In genomic region chr11:65134240-65134951, GRCh38 we compare ENCODE assay signal across 1 cellular context.
A peak's percentile ranks its signal among the peaks of the same experiment; 100 is the strongest.
TF ChIP-seq lines count a peak whose summit lies in the region.

SYVN1 (minus strand) TSS chr11:65134519; CDS start chr11:65133601, 918 bp downstream.

TF ChIP-seq in HepG2, 621 proteins besides CTCF, POLR2A, EP300 and RAD21 (continued from another document and continues in another):
- TF ChIP-seq ARID3A (IDR thresholded peaks at IDR 0.05; ENCODE audit: low read depth, low read length) (0 out of 2 replicates have a peak, but pooled peaks have one; percentile 50), ZNF546 (CRISPR knock-in tag; conservative IDR thresholded peaks at IDR 0.05) (no peak), DMAP1 (CRISPR knock-in tag; IDR thresholded peaks at IDR 0.05) (peak; percentile 98), ATF7 (IDR thresholded peaks at IDR 0.05) (peak; percentile 71; the same call in 1 of the 2 replicates), ATF7 (CRISPR knock-in tag; IDR thresholded peaks at IDR 0.05) (no peak), ZHX1 (CRISPR knock-in tag; IDR thresholded peaks at IDR 0.05; ENCODE audit: low read depth) (peak; percentile 61; the same call in 1 of the 2 replicates), MYNN (CRISPR knock-in tag; IDR thresholded peaks at IDR 0.05; ENCODE audit: low read depth) (no peak), GATAD2A (CRISPR knock-in tag; IDR thresholded peaks at IDR 0.05) (peak; percentile 50), MIER3 (CRISPR knock-in tag; IDR thresholded peaks at IDR 0.05; ENCODE audit: borderline replicate concordance) (peak; percentile 16; the same call in 1 of the 2 replicates), IRX3 (CRISPR knock-in tag; IDR thresholded peaks at IDR 0.05; ENCODE audit: borderline replicate concordance, low read depth) (no peak), CENPX (CRISPR knock-in tag; IDR thresholded peaks at IDR 0.05) (no peak), ZSCAN22 (CRISPR knock-in tag; IDR thresholded peaks at IDR 0.05) (no peak), ZFP62 (CRISPR knock-in tag; IDR thresholded peaks at IDR 0.05) (peak; percentile 83; the same call in 1 of the 2 replicates), SP2 (CRISPR knock-in tag; IDR thresholded peaks at IDR 0.05) (no peak), KLF15 (CRISPR knock-in tag; IDR thresholded peaks at IDR 0.05; ENCODE audit: borderline replicate concordance) (no peak), FOXO1 (CRISPR knock-in tag; IDR thresholded peaks at IDR 0.05) (peak; percentile 39), NR3C1 (CRISPR knock-in tag; IDR thresholded peaks at IDR 0.05) (no peak), THAP11 (CRISPR knock-in tag; IDR thresholded peaks at IDR 0.05) (peak; percentile 87), MAX (IDR thresholded peaks at IDR 0.05) (peak; percentile 83), RELA (CRISPR knock-in tag; IDR thresholded peaks at IDR 0.05) (no peak), ZNF790 (CRISPR knock-in tag; IDR thresholded peaks at IDR 0.05; ENCODE audit: borderline replicate concordance) (no peak), ZNF629 (CRISPR knock-in tag; conservative IDR thresholded peaks at IDR 0.05) (0 out of 2 replicates have a peak, but pooled peaks have one; percentile 16), ZFY (CRISPR knock-in tag; IDR thresholded peaks at IDR 0.05) (peak; percentile 92), ZNF557 (CRISPR knock-in tag; IDR thresholded peaks at IDR 0.05) (no peak), ZBTB42 (CRISPR knock-in tag; IDR thresholded peaks at IDR 0.05) (no peak), SNAPC2 (CRISPR knock-in tag; IDR thresholded peaks at IDR 0.05) (no peak), ZNF124 (CRISPR knock-in tag; IDR thresholded peaks at IDR 0.05) (peak; percentile 42; the same call in 1 of the 2 replicates), HOXA5 (CRISPR knock-in tag; IDR thresholded peaks at IDR 0.05) (no peak; the same call in 1 of the 2 replicates), KDM3A (CRISPR knock-in tag; IDR thresholded peaks at IDR 0.05; ENCODE audit: low read depth) (no peak; the same call in none of the 2 replicates)
- TF ChIP-seq, protein P1, sequence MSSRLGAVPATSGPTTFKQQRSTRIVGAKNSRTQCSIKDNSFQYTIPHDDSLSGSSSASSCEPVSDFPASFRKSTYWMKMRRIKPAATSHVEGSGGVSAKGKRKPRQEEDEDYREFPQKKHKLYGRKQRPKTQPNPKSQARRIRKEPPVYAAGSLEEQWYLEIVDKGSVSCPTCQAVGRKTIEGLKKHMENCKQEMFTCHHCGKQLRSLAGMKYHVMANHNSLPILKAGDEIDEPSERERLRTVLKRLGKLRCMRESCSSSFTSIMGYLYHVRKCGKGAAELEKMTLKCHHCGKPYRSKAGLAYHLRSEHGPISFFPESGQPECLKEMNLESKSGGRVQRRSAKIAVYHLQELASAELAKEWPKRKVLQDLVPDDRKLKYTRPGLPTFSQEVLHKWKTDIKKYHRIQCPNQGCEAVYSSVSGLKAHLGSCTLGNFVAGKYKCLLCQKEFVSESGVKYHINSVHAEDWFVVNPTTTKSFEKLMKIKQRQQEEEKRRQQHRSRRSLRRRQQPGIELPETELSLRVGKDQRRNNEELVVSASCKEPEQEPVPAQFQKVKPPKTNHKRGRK (CRISPR knock-in tag; IDR thresholded peaks at IDR 0.05), result no peak
- TF ChIP-seq, protein P2, sequence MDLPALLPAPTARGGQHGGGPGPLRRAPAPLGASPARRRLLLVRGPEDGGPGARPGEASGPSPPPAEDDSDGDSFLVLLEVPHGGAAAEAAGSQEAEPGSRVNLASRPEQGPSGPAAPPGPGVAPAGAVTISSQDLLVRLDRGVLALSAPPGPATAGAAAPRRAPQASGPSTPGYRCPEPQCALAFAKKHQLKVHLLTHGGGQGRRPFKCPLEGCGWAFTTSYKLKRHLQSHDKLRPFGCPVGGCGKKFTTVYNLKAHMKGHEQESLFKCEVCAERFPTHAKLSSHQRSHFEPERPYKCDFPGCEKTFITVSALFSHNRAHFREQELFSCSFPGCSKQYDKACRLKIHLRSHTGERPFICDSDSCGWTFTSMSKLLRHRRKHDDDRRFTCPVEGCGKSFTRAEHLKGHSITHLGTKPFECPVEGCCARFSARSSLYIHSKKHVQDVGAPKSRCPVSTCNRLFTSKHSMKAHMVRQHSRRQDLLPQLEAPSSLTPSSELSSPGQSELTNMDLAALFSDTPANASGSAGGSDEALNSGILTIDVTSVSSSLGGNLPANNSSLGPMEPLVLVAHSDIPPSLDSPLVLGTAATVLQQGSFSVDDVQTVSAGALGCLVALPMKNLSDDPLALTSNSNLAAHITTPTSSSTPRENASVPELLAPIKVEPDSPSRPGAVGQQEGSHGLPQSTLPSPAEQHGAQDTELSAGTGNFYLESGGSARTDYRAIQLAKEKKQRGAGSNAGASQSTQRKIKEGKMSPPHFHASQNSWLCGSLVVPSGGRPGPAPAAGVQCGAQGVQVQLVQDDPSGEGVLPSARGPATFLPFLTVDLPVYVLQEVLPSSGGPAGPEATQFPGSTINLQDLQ (CRISPR knock-in tag; IDR thresholded peaks at IDR 0.05), result no peak
- TF ChIP-seq, protein P3, sequence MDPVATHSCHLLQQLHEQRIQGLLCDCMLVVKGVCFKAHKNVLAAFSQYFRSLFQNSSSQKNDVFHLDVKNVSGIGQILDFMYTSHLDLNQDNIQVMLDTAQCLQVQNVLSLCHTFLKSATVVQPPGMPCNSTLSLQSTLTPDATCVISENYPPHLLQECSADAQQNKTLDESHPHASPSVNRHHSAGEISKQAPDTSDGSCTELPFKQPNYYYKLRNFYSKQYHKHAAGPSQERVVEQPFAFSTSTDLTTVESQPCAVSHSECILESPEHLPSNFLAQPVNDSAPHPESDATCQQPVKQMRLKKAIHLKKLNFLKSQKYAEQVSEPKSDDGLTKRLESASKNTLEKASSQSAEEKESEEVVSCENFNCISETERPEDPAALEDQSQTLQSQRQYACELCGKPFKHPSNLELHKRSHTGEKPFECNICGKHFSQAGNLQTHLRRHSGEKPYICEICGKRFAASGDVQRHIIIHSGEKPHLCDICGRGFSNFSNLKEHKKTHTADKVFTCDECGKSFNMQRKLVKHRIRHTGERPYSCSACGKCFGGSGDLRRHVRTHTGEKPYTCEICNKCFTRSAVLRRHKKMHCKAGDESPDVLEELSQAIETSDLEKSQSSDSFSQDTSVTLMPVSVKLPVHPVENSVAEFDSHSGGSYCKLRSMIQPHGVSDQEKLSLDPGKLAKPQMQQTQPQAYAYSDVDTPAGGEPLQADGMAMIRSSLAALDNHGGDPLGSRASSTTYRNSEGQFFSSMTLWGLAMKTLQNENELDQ (CRISPR knock-in tag; IDR thresholded peaks at IDR 0.05; ENCODE audit: borderline replicate concordance), result peak; percentile 13; the same call in 1 of the 2 replicates
- TF ChIP-seq, protein P4, sequence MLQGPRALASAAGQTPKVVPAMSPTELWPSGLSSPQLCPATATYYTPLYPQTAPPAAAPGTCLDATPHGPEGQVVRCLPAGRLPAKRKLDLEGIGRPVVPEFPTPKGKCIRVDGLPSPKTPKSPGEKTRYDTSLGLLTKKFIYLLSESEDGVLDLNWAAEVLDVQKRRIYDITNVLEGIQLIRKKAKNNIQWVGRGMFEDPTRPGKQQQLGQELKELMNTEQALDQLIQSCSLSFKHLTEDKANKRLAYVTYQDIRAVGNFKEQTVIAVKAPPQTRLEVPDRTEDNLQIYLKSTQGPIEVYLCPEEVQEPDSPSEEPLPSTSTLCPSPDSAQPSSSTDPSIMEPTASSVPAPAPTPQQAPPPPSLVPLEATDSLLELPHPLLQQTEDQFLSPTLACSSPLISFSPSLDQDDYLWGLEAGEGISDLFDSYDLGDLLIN (CRISPR knock-in tag; IDR thresholded peaks at IDR 0.05; ENCODE audit: borderline replicate concordance), result peak; percentile 64; the same call in 1 of the 2 replicates
- TF ChIP-seq, protein P5, sequence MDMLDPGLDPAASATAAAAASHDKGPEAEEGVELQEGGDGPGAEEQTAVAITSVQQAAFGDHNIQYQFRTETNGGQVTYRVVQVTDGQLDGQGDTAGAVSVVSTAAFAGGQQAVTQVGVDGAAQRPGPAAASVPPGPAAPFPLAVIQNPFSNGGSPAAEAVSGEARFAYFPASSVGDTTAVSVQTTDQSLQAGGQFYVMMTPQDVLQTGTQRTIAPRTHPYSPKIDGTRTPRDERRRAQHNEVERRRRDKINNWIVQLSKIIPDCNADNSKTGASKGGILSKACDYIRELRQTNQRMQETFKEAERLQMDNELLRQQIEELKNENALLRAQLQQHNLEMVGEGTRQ (IDR thresholded peaks at IDR 0.05; ENCODE audit: low read depth, low read length), result no peak
- TF ChIP-seq, protein P5 (CRISPR knock-in tag; IDR thresholded peaks at IDR 0.05; ENCODE audit: borderline replicate concordance), result no peak; the same call in 1 of the 2 replicates
- TF ChIP-seq, protein P6, sequence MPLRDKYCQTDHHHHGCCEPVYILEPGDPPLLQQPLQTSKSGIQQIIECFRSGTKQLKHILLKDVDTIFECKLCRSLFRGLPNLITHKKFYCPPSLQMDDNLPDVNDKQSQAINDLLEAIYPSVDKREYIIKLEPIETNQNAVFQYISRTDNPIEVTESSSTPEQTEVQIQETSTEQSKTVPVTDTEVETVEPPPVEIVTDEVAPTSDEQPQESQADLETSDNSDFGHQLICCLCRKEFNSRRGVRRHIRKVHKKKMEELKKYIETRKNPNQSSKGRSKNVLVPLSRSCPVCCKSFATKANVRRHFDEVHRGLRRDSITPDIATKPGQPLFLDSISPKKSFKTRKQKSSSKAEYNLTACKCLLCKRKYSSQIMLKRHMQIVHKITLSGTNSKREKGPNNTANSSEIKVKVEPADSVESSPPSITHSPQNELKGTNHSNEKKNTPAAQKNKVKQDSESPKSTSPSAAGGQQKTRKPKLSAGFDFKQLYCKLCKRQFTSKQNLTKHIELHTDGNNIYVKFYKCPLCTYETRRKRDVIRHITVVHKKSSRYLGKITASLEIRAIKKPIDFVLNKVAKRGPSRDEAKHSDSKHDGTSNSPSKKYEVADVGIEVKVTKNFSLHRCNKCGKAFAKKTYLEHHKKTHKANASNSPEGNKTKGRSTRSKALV (CRISPR knock-in tag; IDR thresholded peaks at IDR 0.05), result peak; percentile 47; the same call in 1 of the 2 replicates
- TF ChIP-seq, protein P7, sequence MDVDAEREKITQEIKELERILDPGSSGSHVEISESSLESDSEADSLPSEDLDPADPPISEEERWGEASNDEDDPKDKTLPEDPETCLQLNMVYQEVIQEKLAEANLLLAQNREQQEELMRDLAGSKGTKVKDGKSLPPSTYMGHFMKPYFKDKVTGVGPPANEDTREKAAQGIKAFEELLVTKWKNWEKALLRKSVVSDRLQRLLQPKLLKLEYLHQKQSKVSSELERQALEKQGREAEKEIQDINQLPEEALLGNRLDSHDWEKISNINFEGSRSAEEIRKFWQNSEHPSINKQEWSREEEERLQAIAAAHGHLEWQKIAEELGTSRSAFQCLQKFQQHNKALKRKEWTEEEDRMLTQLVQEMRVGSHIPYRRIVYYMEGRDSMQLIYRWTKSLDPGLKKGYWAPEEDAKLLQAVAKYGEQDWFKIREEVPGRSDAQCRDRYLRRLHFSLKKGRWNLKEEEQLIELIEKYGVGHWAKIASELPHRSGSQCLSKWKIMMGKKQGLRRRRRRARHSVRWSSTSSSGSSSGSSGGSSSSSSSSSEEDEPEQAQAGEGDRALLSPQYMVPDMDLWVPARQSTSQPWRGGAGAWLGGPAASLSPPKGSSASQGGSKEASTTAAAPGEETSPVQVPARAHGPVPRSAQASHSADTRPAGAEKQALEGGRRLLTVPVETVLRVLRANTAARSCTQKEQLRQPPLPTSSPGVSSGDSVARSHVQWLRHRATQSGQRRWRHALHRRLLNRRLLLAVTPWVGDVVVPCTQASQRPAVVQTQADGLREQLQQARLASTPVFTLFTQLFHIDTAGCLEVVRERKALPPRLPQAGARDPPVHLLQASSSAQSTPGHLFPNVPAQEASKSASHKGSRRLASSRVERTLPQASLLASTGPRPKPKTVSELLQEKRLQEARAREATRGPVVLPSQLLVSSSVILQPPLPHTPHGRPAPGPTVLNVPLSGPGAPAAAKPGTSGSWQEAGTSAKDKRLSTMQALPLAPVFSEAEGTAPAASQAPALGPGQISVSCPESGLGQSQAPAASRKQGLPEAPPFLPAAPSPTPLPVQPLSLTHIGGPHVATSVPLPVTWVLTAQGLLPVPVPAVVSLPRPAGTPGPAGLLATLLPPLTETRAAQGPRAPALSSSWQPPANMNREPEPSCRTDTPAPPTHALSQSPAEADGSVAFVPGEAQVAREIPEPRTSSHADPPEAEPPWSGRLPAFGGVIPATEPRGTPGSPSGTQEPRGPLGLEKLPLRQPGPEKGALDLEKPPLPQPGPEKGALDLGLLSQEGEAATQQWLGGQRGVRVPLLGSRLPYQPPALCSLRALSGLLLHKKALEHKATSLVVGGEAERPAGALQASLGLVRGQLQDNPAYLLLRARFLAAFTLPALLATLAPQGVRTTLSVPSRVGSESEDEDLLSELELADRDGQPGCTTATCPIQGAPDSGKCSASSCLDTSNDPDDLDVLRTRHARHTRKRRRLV (CRISPR knock-in tag; IDR thresholded peaks at IDR 0.05), result peak; percentile 89
